ENCODE assay signal across 1 cellular context in genomic region chr17:45490615-45491433, GRCh38.
TF ChIP-seq lines count a peak whose summit lies in the region.
"Not testable (repeated sequence)": the region's sequence is repeated elsewhere in the genome, so short reads cannot be mapped to it uniquely, and the experiment has no call there.

TSS of gene PLEKHM1 (minus strand) at chr17:45490721. CDS start at chr17:45482484, 8,237 bp downstream.

TF ChIP-seq in HepG2, 621 proteins besides CTCF, POLR2A, EP300 and RAD21 (continued from another document):
- TF ChIP-seq HMGXB4 (CRISPR knock-in tag; IDR thresholded peaks at IDR 0.05; ENCODE audit: borderline replicate concordance in 1 of 2, low read depth in 1 of 2) (peak; percentile 69 to 79; a peak in 2 of 4 replicates), THAP9 (CRISPR knock-in tag; IDR thresholded peaks at IDR 0.05; ENCODE audit: borderline replicate concordance) (peak; percentile 43; the same call in 1 of the 2 replicates), ZSCAN25 (CRISPR knock-in tag; IDR thresholded peaks at IDR 0.05) (peak; percentile 89), ZNF567 (CRISPR knock-in tag; IDR thresholded peaks at IDR 0.05; ENCODE audit: borderline replicate concordance) (0 out of 2 replicates have a peak, but pooled peaks have one; percentile 40), PHF21A (CRISPR knock-in tag; IDR thresholded peaks at IDR 0.05) (peak; percentile 35; the same call in 1 of the 2 replicates), KLF16 (CRISPR knock-in tag; IDR thresholded peaks at IDR 0.05) (peak in 1 of 2 experiments; percentile 53; a peak in 1 of 4 replicates), TFE3 (CRISPR knock-in tag; IDR thresholded peaks at IDR 0.05) (0 out of 2 replicates have a peak, but pooled peaks have one; percentile 18), SP1 (CRISPR knock-in tag; IDR thresholded peaks at IDR 0.05) (peak; percentile 59), PHF8 (CRISPR knock-in tag; IDR thresholded peaks at IDR 0.05) (peak; percentile 87), FOXO1 (CRISPR knock-in tag; IDR thresholded peaks at IDR 0.05) (peak; percentile 61), MIER3 (CRISPR knock-in tag; IDR thresholded peaks at IDR 0.05; ENCODE audit: borderline replicate concordance) (0 out of 2 replicates have a peak, but pooled peaks have one; percentile 30), ZNF350 (CRISPR knock-in tag; IDR thresholded peaks at IDR 0.05; ENCODE audit: borderline replicate concordance, low read depth) (peak; percentile 48; the same call in 1 of the 2 replicates), SP4 (CRISPR knock-in tag; IDR thresholded peaks at IDR 0.05) (peak; percentile 76), SALL1 (CRISPR knock-in tag; IDR thresholded peaks at IDR 0.05) (peak; percentile 51), KAT8 (CRISPR knock-in tag; IDR thresholded peaks at IDR 0.05) (peak; percentile 88), MAX (IDR thresholded peaks at IDR 0.05) (0 out of 2 replicates have a peak, but pooled peaks have one; percentile 27), DRAP1 (CRISPR knock-in tag; IDR thresholded peaks at IDR 0.05) (peak; percentile 77), NFYC (CRISPR knock-in tag; IDR thresholded peaks at IDR 0.05) (peak; percentile 71), PATZ1 (CRISPR knock-in tag; IDR thresholded peaks at IDR 0.05) (peak; percentile 12; the same call in 1 of the 2 replicates), SP2 (CRISPR knock-in tag; IDR thresholded peaks at IDR 0.05) (peak; percentile 70)
- not testable (repeated sequence) for TF ChIP-seq SP1 (IDR thresholded peaks at IDR 0.05)
TF ChIP-seq in HepG2: peak in this region for 111; not testable (repeated sequence) for 510.
